ENCODE assay signal across 1 cellular context in genomic region chr13:29619995-29620394, GRCh38.
TF ChIP-seq lines count a peak whose summit lies in the region.

No MANE protein-coding gene starts in this region.

TF ChIP-seq in IMR-90, 13 proteins besides CTCF, POLR2A, EP300 and RAD21:
- TF ChIP-seq CEBPB (IDR thresholded peaks at IDR 0.05; ENCODE audit: low read depth, low read length) (no peak), FOS (IDR thresholded peaks at IDR 0.05; ENCODE audit: low read depth, low read length) (no peak), CHD1 (IDR thresholded peaks at IDR 0.05; ENCODE audit: low read depth, low read length) (no peak), MAFK (IDR thresholded peaks at IDR 0.05; ENCODE audit: low read depth, low read length) (no peak), RCOR1 (IDR thresholded peaks at IDR 0.05; ENCODE audit: insufficient replicate concordance, low read length) (no peak), RFX5 (IDR thresholded peaks at IDR 0.05; ENCODE audit: low read depth, low read length) (no peak), MXI1 (IDR thresholded peaks at IDR 0.05; ENCODE audit: borderline replicate concordance, low read depth, low read length) (no peak), ELK1 (IDR thresholded peaks at IDR 0.05; ENCODE audit: borderline replicate concordance, low read depth, low read length) (no peak), SMC3 (IDR thresholded peaks at IDR 0.05; ENCODE audit: low read depth, low read length) (no peak), USF2 (IDR thresholded peaks at IDR 0.05; ENCODE audit: low read depth, low read length) (no peak), NFE2L2 (IDR thresholded peaks at IDR 0.05; ENCODE audit: low read depth, low read length) (no peak), BHLHE40 (IDR thresholded peaks at IDR 0.05; ENCODE audit: low read depth, low read length) (no peak), MAZ (IDR thresholded peaks at IDR 0.05; ENCODE audit: borderline replicate concordance, low read depth, low read length) (no peak)
TF ChIP-seq in IMR-90: peak in this region for 0.
